ENCODE assay signal across 7 cellular contexts in genomic region chr20:17969276-17969883, GRCh38. TPM values are rescaled to one million over a fixed set of nuclear protein-coding genes. Genes with fewer than 3 reads are reported as not detected.
DNase-seq lines count a peak whose midpoint lies in the region; ATAC-seq and TF ChIP-seq lines count a peak whose summit lies in the region.

No MANE protein-coding gene starts in this region.

- peak overlapping the region; percentile 58 for H3K4me3 ChIP-seq in GM12875 (ENCODE audit: low read depth, low read length)
- H3K4me3 ChIP-seq in WERI-Rb-1 (ENCODE audit: low read depth, low read length) = peak overlapping the region; percentile 94
- peak overlapping the region; percentile 91 for H3K4me3 ChIP-seq in naive thymus-derived CD4-positive, alpha-beta T cell (ENCODE audit: low read length)

- ATAC-seq in GM21717 (IDR thresholded peaks at IDR 0.05; ENCODE audit: unreplicated experiment) = peak; percentile 12
- peak; percentile 3 for ATAC-seq in naive thymus-derived CD4-positive, alpha-beta T cell

- peak overlapping the region; percentile 93 to 98 (median 97) for H3K27ac Mint-ChIP-seq in naive thymus-derived CD4-positive, alpha-beta T cell

- H3K27me3 ChIP-seq in WERI-Rb-1 (ENCODE audit: insufficient read depth, low read depth, severe bottlenecking) = no peaks in the 10 kb centered on the region
- H3K27me3 ChIP-seq in naive thymus-derived CD4-positive, alpha-beta T cell (ENCODE audit: control insufficient read depth in 2 of 2, insufficient read depth in 2 of 2, low read length in 2 of 2) = no peaks in the 10 kb centered on the region

- DNase-seq in WERI-Rb-1 = peak; percentile 52
- peak; percentile 82 to 88 for DNase-seq in erythroblast (lab: John Stamatoyannopoulos, UW)
- DNase-seq in naive thymus-derived CD4-positive, alpha-beta T cell = peak in 1 of 9 donors; percentile 28
- DNase-seq in HPDE6-E6E7 (ENCODE audit: extremely low spot score) = no peak

- H3K4me1 Mint-ChIP-seq in naive thymus-derived CD4-positive, alpha-beta T cell = peaks cover 52 to 75% (median 66%) of the 10 kb centered on the region in 7 donors

- H3K4me3 Mint-ChIP-seq in naive thymus-derived CD4-positive, alpha-beta T cell = peak overlapping the region; percentile 89 to 97 (median 94)

- peak overlapping the region; percentile 100 for H3K27ac ChIP-seq in WERI-Rb-1
- peak overlapping the region; percentile 96 for H3K27ac ChIP-seq in naive thymus-derived CD4-positive, alpha-beta T cell (ENCODE audit: low read depth, low read length)

- CTCF ChIA-PET in naive thymus-derived CD4-positive, alpha-beta T cell (lab: Charles Lee) = interaction anchor here (1.6 kb wide), 1 partner anchor 287 kb away, joined by 5 read pairs; the partner anchor contains the start of gene RRBP1

- H3K36me3 ChIP-seq in WERI-Rb-1 = peaks cover 63% of the 10 kb centered on the region
- no peaks in the 10 kb centered on the region for H3K36me3 ChIP-seq in naive thymus-derived CD4-positive, alpha-beta T cell (ENCODE audit: control insufficient read depth in 2 of 3, insufficient read depth in 3 of 3, low read length in 3 of 3)

- H3K9me3 Mint-ChIP-seq in naive thymus-derived CD4-positive, alpha-beta T cell = no peaks in the 10 kb centered on the region

- TF ChIP-seq CTCF in GM12875 (IDR thresholded peaks at IDR 0.05; ENCODE audit: borderline replicate concordance, insufficient read depth, low read depth, low read length) (no peak), WERI-Rb-1 (IDR thresholded peaks at IDR 0.05; ENCODE audit: low read depth, low read length) (no peak)

- no peak for TF ChIP-seq POLR2A in erythroblast (IDR thresholded peaks at IDR 0.05; ENCODE audit: low read length)

- intact Hi-C loops in naive thymus-derived CD4-positive, alpha-beta T cell (cut with micrococcal nuclease) = loop anchor here (1.0 to 10.0 kb wide), 13 partner anchors 8 to 1397 kb away; partner anchors contain the start of genes DSTN (in 2 of the 2), KIF16B (in 2 of the 2), BFSP1 (in 1 of the 2) and DZANK1 (in 1 of the 2)

- POLR2A ChIA-PET in naive thymus-derived CD4-positive, alpha-beta T cell (lab: Charles Lee) = interaction anchor here (0.7 to 2.4 kb wide), 6 partner anchors 9 to 359 kb away, joined by 3 to 16 read pairs (median 6); partner anchors contain the start of genes RRBP1 and ZNF133

- H3K4me1 ChIP-seq in naive thymus-derived CD4-positive, alpha-beta T cell (ENCODE audit: control insufficient read depth in 2 of 2, insufficient read depth in 2 of 2, low read length in 2 of 2) = peaks cover 46 to 53% of the 10 kb centered on the region in 2 donors

- no peaks in the 10 kb centered on the region for H3K9me3 ChIP-seq in WERI-Rb-1 (ENCODE audit: severe bottlenecking)
- H3K9me3 ChIP-seq in naive thymus-derived CD4-positive, alpha-beta T cell (ENCODE audit: control insufficient read depth in 2 of 3, low read length in 3 of 3) = no peaks in the 10 kb centered on the region

- TF ChIP-seq RAD21 in Ishikawa (IDR thresholded peaks at IDR 0.05; ENCODE audit: low read depth) = no peak

- no peaks in the 10 kb centered on the region for H3K27me3 Mint-ChIP-seq in naive thymus-derived CD4-positive, alpha-beta T cell

- peaks cover 0 to 46% (median 11%) of the 10 kb centered on the region in 5 donors for H3K36me3 Mint-ChIP-seq in naive thymus-derived CD4-positive, alpha-beta T cell

- no peak; the same call in 1 of the 2 replicates for TF ChIP-seq EP300 in Ishikawa (IDR thresholded peaks at IDR 0.05; ENCODE audit: borderline replicate concordance)

TF ChIP-seq in Ishikawa, 13 proteins besides CTCF, POLR2A, EP300 and RAD21:
- TF ChIP-seq TEAD4 (IDR thresholded peaks at IDR 0.05) (peak; percentile 53; the same call in 1 of the 2 replicates), ZBTB7A (IDR thresholded peaks at IDR 0.05; ENCODE audit: low read depth) (no peak), MAX (IDR thresholded peaks at IDR 0.05) (no peak), TCF12 (IDR thresholded peaks at IDR 0.05; ENCODE audit: low read depth) (no peak), FOXM1 (IDR thresholded peaks at IDR 0.05; ENCODE audit: borderline replicate concordance, low read depth) (no peak), TAF1 (IDR thresholded peaks at IDR 0.05; ENCODE audit: low read depth) (no peak; the same call in 1 of the 2 replicates), YY1 (IDR thresholded peaks at IDR 0.05; ENCODE audit: low read depth) (peak; percentile 89), CEBPB (IDR thresholded peaks at IDR 0.05) (no peak)

RNA-seq across cellular contexts. Expression of gene MGME1, which starts 0.6 kb away (rescaled TPM):
- total RNA-seq in naive thymus-derived CD4-positive, alpha-beta T cell = 10 to 100 TPM in 4 of 5 experiments, 1 to 10 TPM in 1; 4.9 to 41.0 (median 13.1) TPM
- 10 to 100 TPM in 1 of 2 donors, 1 to 10 TPM in 1; 5.4 to 13.3 TPM for polyA plus RNA-seq in naive thymus-derived CD4-positive, alpha-beta T cell

RNA-seq across cellular contexts. Expression of gene SNX5, which starts 0.8 kb away (rescaled TPM):
- 100 to 1,000 TPM in 1 of 5 experiments, 10 to 100 TPM in 4; 41.4 to 148 (median 61.9) TPM for total RNA-seq in naive thymus-derived CD4-positive, alpha-beta T cell
- polyA plus RNA-seq in naive thymus-derived CD4-positive, alpha-beta T cell = 10 to 100 TPM; 40.2 to 68.0 TPM
